15 cellular contexts compared by ENCODE assay signal in the genomic region with DNA sequence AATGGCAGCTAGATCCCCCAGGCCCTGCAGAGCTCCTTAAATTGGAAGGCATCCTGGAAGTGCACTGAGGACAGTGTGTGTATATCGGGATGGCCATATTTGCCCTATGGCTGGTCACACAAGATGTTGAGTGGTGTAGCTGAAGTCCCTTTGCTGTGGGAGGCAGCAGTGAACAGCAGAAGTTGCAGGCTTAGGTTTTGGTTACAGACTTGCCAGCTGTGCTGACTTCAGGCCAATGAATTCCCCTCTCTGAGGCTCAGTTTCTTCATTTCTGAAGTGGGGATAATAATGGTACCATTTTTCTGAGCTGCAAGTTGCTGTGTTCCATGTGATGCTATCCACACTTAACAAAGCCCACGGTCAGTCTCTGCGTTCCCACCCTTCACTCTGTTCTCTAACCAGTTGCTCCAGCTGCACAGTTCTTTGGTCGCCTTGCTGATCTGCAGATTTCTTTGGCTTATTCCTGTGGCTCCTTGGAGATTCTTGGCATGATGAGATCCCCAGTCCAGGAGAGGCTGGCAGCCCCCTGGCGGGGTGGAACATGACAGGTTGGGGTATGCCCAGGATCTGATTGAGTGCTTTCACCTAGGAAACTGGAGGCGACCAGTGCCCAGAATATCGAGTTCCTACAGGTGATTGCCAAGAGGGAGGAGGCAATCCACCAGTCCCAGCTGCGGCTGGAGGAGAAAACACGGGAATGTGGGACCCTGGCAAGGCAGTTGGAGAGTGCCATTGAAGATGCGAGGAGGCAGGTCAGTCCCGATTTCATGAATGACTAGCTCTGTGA.
"Had no signal": no experiment of that assay in that cellular context is flagged by ENCODE, and none has a peak within 500 bp of the region (broad histone marks: within the 10 kb centered on the region; RNA-seq: fewer than 3 reads in every experiment).

No MANE protein-coding gene starts in this region.

- H3K4me1 ChIP-seq: thyroid gland had no signal

- H3K27me3 ChIP-seq: brain microvascular endothelial cell, stomach, thyroid gland had no signal

- DNase-seq: activated CD4-positive, alpha-beta T cell treated with anti-CD3 and anti-CD28 coated beads, Interleukin-2, amount 10 ng/mL, durations not matched to agents 24 days and 14 days; brain microvascular endothelial cell; glutamatergic neuron; mammary epithelial cell; stimulated activated CD4-positive, alpha-beta T cell treated with anti-CD3 and anti-CD28 coated beads, Interleukin-15, amount 100 ng/mL, for 24 hours; stimulated activated CD4-positive, alpha-beta T cell treated with anti-CD3 and anti-CD28 coated beads, Interleukin-4, amount 100 ng/mL, for 24 hours; stomach; thyroid gland had no signal

- H3K4me3 ChIP-seq: stomach, thyroid gland had no signal

- H3K27ac Mint-ChIP-seq: activated CD4-positive, alpha-beta T cell treated with anti-CD3 and anti-CD28 coated beads, Interleukin-2, amount 10 ng/mL, durations not matched to agents 24 days and 14 days; activated naive CD4-positive, alpha-beta T cell treated with anti-CD3 and anti-CD28 coated beads, Interleukin-2, amount 50 U/mL, for 24 hours; activated T-helper 2 cell treated with anti-CD3 and anti-CD28 coated beads, Interferon-gamma antibody, Interleukin-2, Interleukin-4, amounts not matched to agents 10 μg/mL and 5 μg/mL and 100 μg/mL, durations not matched to agents 14 hours and 24 hours and 36 hours; nephron; T-helper 1 cell treated with Interleukin-12 subunit alpha and Interleukin-12 subunit beta and Interleukin-4 antibody, amounts not matched to agents 30 μg/mL and 1 μg/mL, for 36 hours; WTC11 had no signal

- H3K27ac ChIP-seq: brain microvascular endothelial cell, stomach, thyroid gland had no signal

- H3K4me3 Mint-ChIP-seq: activated CD4-positive, alpha-beta T cell treated with anti-CD3 and anti-CD28 coated beads, Interleukin-2, amount 10 ng/mL, durations not matched to agents 24 days and 14 days; activated naive CD4-positive, alpha-beta T cell treated with anti-CD3 and anti-CD28 coated beads, Interleukin-2, amount 50 U/mL, for 24 hours; nephron; T-helper 1 cell treated with Interleukin-12 subunit alpha and Interleukin-12 subunit beta and Interleukin-4 antibody, amounts not matched to agents 30 μg/mL and 1 μg/mL, for 36 hours; WTC11 had no signal

- H3K4me1 Mint-ChIP-seq: WTC11 had no signal

- ATAC-seq: esophagus mucosa, left lobe of liver, WTC11 had no signal

- H3K9me3 ChIP-seq: stomach, thyroid gland had no signal

- H3K9me3 Mint-ChIP-seq: activated CD4-positive, alpha-beta T cell treated with anti-CD3 and anti-CD28 coated beads, Interleukin-2, amount 10 ng/mL, durations not matched to agents 24 days and 14 days; activated naive CD4-positive, alpha-beta T cell treated with anti-CD3 and anti-CD28 coated beads, Interleukin-2, amount 50 U/mL, for 24 hours; activated T-helper 2 cell treated with anti-CD3 and anti-CD28 coated beads, Interferon-gamma antibody, Interleukin-2, Interleukin-4, amounts not matched to agents 10 μg/mL and 5 μg/mL and 100 μg/mL, durations not matched to agents 14 hours and 24 hours and 36 hours; nephron; T-helper 1 cell treated with Interleukin-12 subunit alpha and Interleukin-12 subunit beta and Interleukin-4 antibody, amounts not matched to agents 30 μg/mL and 1 μg/mL, for 36 hours; WTC11 had no signal

- H3K27me3 Mint-ChIP-seq: activated CD4-positive, alpha-beta T cell treated with anti-CD3 and anti-CD28 coated beads, Interleukin-2, amount 10 ng/mL, durations not matched to agents 24 days and 14 days; activated naive CD4-positive, alpha-beta T cell treated with anti-CD3 and anti-CD28 coated beads, Interleukin-2, amount 50 U/mL, for 24 hours had no signal
